Comparison of ENCODE assay signal across 6 cellular contexts in the genomic region with DNA sequence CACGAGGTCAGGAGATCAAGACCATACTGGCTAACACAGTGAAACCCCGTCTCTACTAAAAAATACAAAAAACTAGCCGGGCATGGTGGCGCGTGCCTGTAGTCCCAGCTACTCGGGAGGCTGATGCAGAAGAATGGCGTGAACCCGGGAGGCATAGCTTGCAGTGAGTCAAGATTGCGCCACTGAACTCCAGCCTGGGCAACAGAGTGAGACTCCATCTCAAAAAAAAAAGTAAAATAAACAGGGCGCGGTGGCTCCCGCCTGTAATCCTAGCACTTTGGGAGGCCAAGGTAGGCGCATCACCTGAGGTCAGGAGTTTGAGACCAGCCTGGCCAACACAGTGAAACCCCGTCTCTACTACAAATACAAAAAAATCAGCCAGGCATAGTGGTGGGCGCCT. TPM values are rescaled to one million over a fixed set of nuclear protein-coding genes. Genes with fewer than 3 reads are reported as not detected.
DNase-seq lines count a peak whose midpoint lies in the region; ATAC-seq and TF ChIP-seq lines count a peak whose summit lies in the region.
"Not testable (repeated sequence)": the region's sequence is repeated elsewhere in the genome, so short reads cannot be mapped to it uniquely, and the experiment has no call there.

No MANE protein-coding gene starts in this region.

- intact Hi-C loops in spleen (cut with DNase I; ENCODE audit: low total_unique reads) = not testable (repeated sequence)

- POLR2A ChIA-PET in RWPE1 (lab: Yijun Ruan, JAX; ENCODE audit: low non-redundant PET) = interaction anchor here (0.7 kb wide), 1 partner anchor 14 kb away, joined by 12 read pairs; no protein-coding TSS in a partner anchor

- not testable (repeated sequence) for TF ChIP-seq POLR2A in spleen (IDR thresholded peaks at IDR 0.05)

- peaks cover 28% of the 10 kb centered on the region for H3K36me3 ChIP-seq in GM23338 (ENCODE audit: insufficient read depth)
- H3K36me3 ChIP-seq in trophoblast cell (ENCODE audit: control insufficient read depth in 1 of 2, insufficient read depth in 2 of 2, low read length in 2 of 2) = peaks cover 22 to 30% of the 10 kb centered on the region in 2 experiments
- H3K36me3 ChIP-seq in spleen = peaks cover 0 to 69% (median 41%) of the 10 kb centered on the region in 6 donors

- not testable (repeated sequence) for H3K79me1 ChIP-seq in trophoblast cell (ENCODE audit: low read length)

- not testable (repeated sequence) for H3K4ac ChIP-seq in trophoblast cell (ENCODE audit: low read depth, low read length)

- H3K14ac ChIP-seq in trophoblast cell (ENCODE audit: low read length) = not testable (repeated sequence)

- not testable (repeated sequence) for H2AK5ac ChIP-seq in trophoblast cell (ENCODE audit: low read length)

- H3K27me3 ChIP-seq in GM23338 (ENCODE audit: insufficient read depth); trophoblast cell (ENCODE audit: insufficient read depth, low read length); spleen (replicated peaks in 1 of 7): not testable (repeated sequence)

- H3K4me1 ChIP-seq in GM23338 (ENCODE audit: insufficient read depth); trophoblast cell (ENCODE audit: control insufficient read depth in 1 of 2, insufficient read depth in 2 of 2, low read length in 2 of 2): not testable (repeated sequence)
- peaks cover 0 to 12% (median 0%) of the 10 kb centered on the region in 6 donors for H3K4me1 ChIP-seq in spleen

- not testable (repeated sequence) for H2BK120ac ChIP-seq in trophoblast cell (ENCODE audit: insufficient read depth, low read length, poor library complexity)

- not testable (repeated sequence) for H2BK12ac ChIP-seq in trophoblast cell (ENCODE audit: low read length)

- not testable (repeated sequence) for H3K4me1 Mint-ChIP-seq in GM23338; activated T-cell treated with anti-CD3 and anti-CD28 coated beads, Interleukin-2, amount 50 U/mL, for 24 hours (ENCODE audit: low read depth); chondrocyte (ENCODE audit: low read depth)

- not testable (repeated sequence) for TF ChIP-seq CTCF in GM23338 (conservative IDR thresholded peaks at IDR 0.05; ENCODE audit: low read depth in 2 of 2); RWPE1 (conservative IDR thresholded peaks at IDR 0.05; ENCODE audit: low read depth); chondrocyte (IDR thresholded peaks at IDR 0.05); spleen (IDR thresholded peaks at IDR 0.05 in 8 of 11, conservative IDR thresholded peaks at IDR 0.05 in 3 of 11)

- H3K27me3 Mint-ChIP-seq in GM23338 (ENCODE audit: insufficient read depth, low read depth, poor library complexity); activated T-cell treated with anti-CD3 and anti-CD28 coated beads, Interleukin-2, amount 50 U/mL, for 24 hours; chondrocyte (ENCODE audit: low read depth): not testable (repeated sequence)

- peaks cover 34% of the 10 kb centered on the region for H3F3A ChIP-seq in GM23338 (replicated peaks; ENCODE audit: low read depth)

- not testable (repeated sequence) for ATAC-seq in GM23338

- not testable (repeated sequence) for H4K8ac ChIP-seq in trophoblast cell (ENCODE audit: low read depth, low read length)

- H3K4me3 Mint-ChIP-seq in GM23338; activated T-cell treated with anti-CD3 and anti-CD28 coated beads, Interleukin-2, amount 50 U/mL, for 24 hours; chondrocyte (ENCODE audit: unreplicated experiment): not testable (repeated sequence)

- not testable (repeated sequence) for DNase-seq in GM23338 (ENCODE audit: low spot score); RWPE1 (ENCODE audit: low spot score); activated T-cell treated with anti-CD3 and anti-CD28 coated beads, Interleukin-2, amount 50 U/mL, for 24 hours
- DNase-seq in chondrocyte (ENCODE audit: low spot score) (peak; percentile 18), trophoblast cell (peak; percentile 67 to 72), spleen (peak; percentile 8)

- H4K20me1 ChIP-seq in GM23338 (replicated peaks; ENCODE audit: insufficient read depth) = peaks cover 24% of the 10 kb centered on the region; the same call in 1 of the 2 replicates

- CTCF ChIA-PET in RWPE1 (lab: Yijun Ruan, JAX) = not testable (repeated sequence)

- not testable (repeated sequence) for H2BK5ac ChIP-seq in trophoblast cell (ENCODE audit: low read depth, low read length, poor library complexity)

- peaks cover 58% of the 10 kb centered on the region for H3K36me3 Mint-ChIP-seq in GM23338 (ENCODE audit: low read depth)
- H3K36me3 Mint-ChIP-seq in activated T-cell treated with anti-CD3 and anti-CD28 coated beads, Interleukin-2, amount 50 U/mL, for 24 hours (ENCODE audit: low read depth) = peaks cover 70% of the 10 kb centered on the region
- not testable (repeated sequence) for H3K36me3 Mint-ChIP-seq in chondrocyte (ENCODE audit: low read depth)

- not testable (repeated sequence) for H3K4me2 ChIP-seq in GM23338; trophoblast cell (ENCODE audit: low read length)

- peaks cover 21% of the 10 kb centered on the region for H3K79me2 ChIP-seq in GM23338 (replicated peaks; ENCODE audit: insufficient read depth)
- not testable (repeated sequence) for H3K79me2 ChIP-seq in trophoblast cell (ENCODE audit: control insufficient read depth, insufficient read depth, low read length, poor library complexity)

- H3K9ac ChIP-seq in trophoblast cell (ENCODE audit: low read length) = not testable (repeated sequence)

- not testable (repeated sequence) for H3K27ac Mint-ChIP-seq in GM23338; chondrocyte (ENCODE audit: unreplicated experiment)
- H3K27ac Mint-ChIP-seq in activated T-cell treated with anti-CD3 and anti-CD28 coated beads, Interleukin-2, amount 50 U/mL, for 24 hours = peak overlapping the region; percentile 26

- H4K91ac ChIP-seq in trophoblast cell (ENCODE audit: low read depth, low read length) = not testable (repeated sequence)

- not testable (repeated sequence) for H3K23ac ChIP-seq in trophoblast cell (ENCODE audit: low read length)

- H3K9me2 ChIP-seq in GM23338 (ENCODE audit: insufficient read depth) = not testable (repeated sequence)

- not testable (repeated sequence) for H2AFZ ChIP-seq in GM23338; trophoblast cell (ENCODE audit: insufficient read depth, low read length, poor library complexity)

- H3K9me3 Mint-ChIP-seq in GM23338; activated T-cell treated with anti-CD3 and anti-CD28 coated beads, Interleukin-2, amount 50 U/mL, for 24 hours; chondrocyte (ENCODE audit: low read depth): not testable (repeated sequence)

- not testable (repeated sequence) for H3K9me3 ChIP-seq in trophoblast cell (ENCODE audit: insufficient read depth, low read depth, low read length); spleen

- WGBS in trophoblast cell (ENCODE audit: extremely low coverage, insufficient coverage, insufficient read length) = no CpG with 5 or more reads among the region's 15 CpGs
- 95 to 98% (median 97%) methylated on average over 15 of the region's 15 CpGs for WGBS in spleen, 5 donors

- not testable (repeated sequence) for H3K18ac ChIP-seq in trophoblast cell (ENCODE audit: low read length)

- H4K12ac ChIP-seq in trophoblast cell (ENCODE audit: low read depth, low read length) = not testable (repeated sequence)

- H3K27ac ChIP-seq in GM23338 (ENCODE audit: low read depth) = 0 out of 2 replicates have a peak overlapping the region, but pooled peaks have one; percentile 50
- H3K27ac ChIP-seq in RWPE1 = peak overlapping the region; percentile 34; the same call in 1 of the 2 replicates
- not testable (repeated sequence) for H3K27ac ChIP-seq in trophoblast cell (ENCODE audit: low read depth, low read length); spleen

- not testable (repeated sequence) for H3K4me3 ChIP-seq in GM23338; trophoblast cell (ENCODE audit: low read depth, low read length); spleen

RNA-seq across cellular contexts. Expression of gene JPT1, which starts 10.3 kb away (rescaled TPM):
- total RNA-seq in GM23338 (2014; rRNA removed; shearing (Covaris generic)) = 249 and 278 TPM in 2 replicates
- 903 and 929 TPM in 2 replicates for polyA plus RNA-seq in GM23338 (2016; fragmentation: Nextera tagmentation; extraction: Ambion mirVana)
- 78.6 to 90.4 TPM (median 86.4 TPM) in 3 replicates for total RNA-seq in chondrocyte
- polyA plus RNA-seq in trophoblast cell (2013) = 301 and 304 TPM in 2 replicates
- 100 to 1,000 TPM in 2 of 7 donors, 10 to 100 TPM in 5; 47.1 to 116 (median 92.1) TPM for total RNA-seq in spleen
- 100 to 1,000 TPM; 106 to 192 (median 164) TPM for polyA plus RNA-seq in spleen

RNA-seq across cellular contexts. Expression of gene SUMO2, which starts 18.2 kb away (rescaled TPM):
- total RNA-seq in GM23338 (2014; rRNA removed; shearing (Covaris generic)) = 133 and 139 TPM in 2 replicates
- polyA plus RNA-seq in GM23338 (2016; fragmentation: Nextera tagmentation; extraction: Ambion mirVana) = 784 and 890 TPM in 2 replicates
- 307 to 347 TPM (median 312 TPM) in 3 replicates for total RNA-seq in chondrocyte
- polyA plus RNA-seq in trophoblast cell (2013) = 194 and 209 TPM in 2 replicates
- total RNA-seq in spleen = 100 to 1,000 TPM in 4 of 7 donors, 10 to 100 TPM in 3; 67.7 to 310 (median 251) TPM
- 100 to 1,000 TPM in 2 of 3 donors, 10 to 100 TPM in 1; 97.3 to 127 (median 117) TPM for polyA plus RNA-seq in spleen

RNA-seq across cellular contexts. Expression of gene NT5C, which starts 33.1 kb away (rescaled TPM):
- 91.7 and 122 TPM in 2 replicates for total RNA-seq in GM23338 (2014; rRNA removed; shearing (Covaris generic))
- polyA plus RNA-seq in GM23338 (2016; fragmentation: Nextera tagmentation; extraction: Ambion mirVana) (120 and 134 TPM in 2 replicates), spleen (100 to 1,000 TPM; 105 to 145 (median 139) TPM)
- total RNA-seq in chondrocyte (23.3 to 31.2 TPM (median 30.4 TPM) in 3 replicates), spleen (10 to 100 TPM; 48.2 to 77.9 (median 54.6) TPM)
- polyA plus RNA-seq in trophoblast cell (2013) = 45.3 and 47.2 TPM in 2 replicates

RNA-seq across cellular contexts. Expression of gene NUP85, which starts 40.9 kb away (rescaled TPM):
- total RNA-seq in GM23338 (2014; rRNA removed; shearing (Covaris generic)) = 57.2 and 59.4 TPM in 2 replicates
- polyA plus RNA-seq in GM23338 (2016; fragmentation: Nextera tagmentation; extraction: Ambion mirVana) (114 and 116 TPM in 2 replicates), spleen (10 to 100 TPM; 45.8 to 79.8 (median 61.8) TPM)
- total RNA-seq in chondrocyte (36.7 to 63.9 TPM (median 41.3 TPM) in 3 replicates), spleen (10 to 100 TPM; 35.5 to 83.8 (median 66.1) TPM)
- polyA plus RNA-seq in trophoblast cell (2013) = 48.2 and 51.5 TPM in 2 replicates

RNA-seq across cellular contexts. Expression of gene ARMC7, which starts 54.8 kb away (rescaled TPM):
- 4.5 and 5.6 TPM in 2 replicates for total RNA-seq in GM23338 (2014; rRNA removed; shearing (Covaris generic))
- polyA plus RNA-seq in GM23338 (2016; fragmentation: Nextera tagmentation; extraction: Ambion mirVana) (6.3 and 8.4 TPM in 2 replicates), spleen (10 to 100 TPM in 2 of 3 donors, 1 to 10 TPM in 1; 7.8 to 12.4 (median 10.0) TPM)
- total RNA-seq in chondrocyte (10.8 to 12.3 TPM (median 12.1 TPM) in 3 replicates), spleen (10 to 100 TPM; 10.5 to 19.2 (median 14.7) TPM)
- polyA plus RNA-seq in trophoblast cell (2013) = 8.6 and 8.7 TPM in 2 replicates
